19 cellular contexts compared by ENCODE assay signal in genomic region chr6:155519339-155519738, GRCh38.
DNase-seq lines count a peak whose midpoint lies in the region; ATAC-seq and TF ChIP-seq lines count a peak whose summit lies in the region.
"Had no signal": no experiment of that assay in that cellular context is flagged by ENCODE, and none has a peak within 500 bp of the region (broad histone marks: within the 10 kb centered on the region; RNA-seq: fewer than 3 reads in every experiment).

No MANE protein-coding gene starts in this region.

- no peak for TF ChIP-seq POLR2A in prostate gland (IDR thresholded peaks at IDR 0.05)

- no peaks in the 10 kb centered on the region for H3K9me3 ChIP-seq in prostate gland
- no peaks in the 10 kb centered on the region for H3K9me3 ChIP-seq in A673 (ENCODE audit: low read depth, low read length, poor library complexity, severe bottlenecking)
- H3K9me3 ChIP-seq: A549, SJCRH30 had no signal

- H3K36me3 ChIP-seq in prostate gland (no peaks in the 10 kb centered on the region), A673 (ENCODE audit: insufficient read depth, low read length, poor library complexity, severe bottlenecking) (no peaks in the 10 kb centered on the region)
- H3K36me3 ChIP-seq: SJCRH30 had no signal

- H3K27ac ChIP-seq in prostate gland (no peak overlapping the region), A673 (ENCODE audit: low read depth, low read length, poor library complexity, severe bottlenecking) (no peak overlapping the region)
- H3K27ac ChIP-seq: A549, SJCRH30 had no signal

- H3K27me3 ChIP-seq in prostate gland (replicated peaks; ENCODE audit: insufficient read depth): no peaks in the 10 kb centered on the region
- no peaks in the 10 kb centered on the region for H3K27me3 ChIP-seq in A673 (replicated peaks; ENCODE audit: insufficient read depth, low read depth, low read length, poor library complexity)
- H3K27me3 ChIP-seq: SJCRH30 had no signal

- H3K27me3 Mint-ChIP-seq in neural crest cell (ENCODE audit: low read depth): no peaks in the 10 kb centered on the region
- H3K27me3 Mint-ChIP-seq: CD4-positive, CD25-positive, alpha-beta regulatory T cell had no signal

- BruUV-seq in A673 (replicated peaks; lab: Mats Ljungman, UMichigan): no TSS peak

- POLR2A ChIA-PET in A673 (lab: Charles Lee; ENCODE audit: low non-redundant PET): interaction anchor here (0.6 kb wide), 1 partner anchor 311 kb away, joined by 3 read pairs; no protein-coding TSS in a partner anchor

- H3K9me3 Mint-ChIP-seq in neural crest cell: peaks cover 9% of the 10 kb centered on the region

- no peak for TF ChIP-seq CTCF in neural crest cell (conservative IDR thresholded peaks at IDR 0.05)
- TF ChIP-seq CTCF in prostate gland (IDR thresholded peaks at IDR 0.05): no peak
- no peak for TF ChIP-seq CTCF in A673 (conservative IDR thresholded peaks at IDR 0.05; ENCODE audit: low read depth, low read length)

- no peak overlapping the region for H3K27ac Mint-ChIP-seq in neural crest cell (ENCODE audit: unreplicated experiment)
- H3K27ac Mint-ChIP-seq: CD4-positive, CD25-positive, alpha-beta regulatory T cell; T-cell had no signal

- CTCF ChIA-PET in A673 (lab: Charles Lee): no interaction called here

- ATAC-seq in GM18511 (IDR thresholded peaks at IDR 0.05; ENCODE audit: unreplicated experiment): peak; percentile 77
- peak; percentile 64 for ATAC-seq in GM21529 (IDR thresholded peaks at IDR 0.05; ENCODE audit: unreplicated experiment)
- peak; percentile 70 for ATAC-seq in HG03432 (IDR thresholded peaks at IDR 0.05; ENCODE audit: unreplicated experiment)
- ATAC-seq: A549, T-cell had no signal

- H3K36me3 Mint-ChIP-seq in neural crest cell (ENCODE audit: low read depth): peaks cover 4% of the 10 kb centered on the region
- H3K36me3 Mint-ChIP-seq: CD4-positive, CD25-positive, alpha-beta regulatory T cell; T-cell had no signal

- DNase-seq in neural crest cell (ENCODE audit: low read depth, low spot score) (no peak), prostate gland (ENCODE audit: low spot score) (no peak), A673 (ENCODE audit: low spot score) (no peak), NCI-H1092 treated with DMSO at 0.1 percent for 48 hours (lab: John Stamatoyannopoulos, UW) (no peak)
- DNase-seq: CD4-positive, CD25-positive, alpha-beta regulatory T cell; H7; KBM-7; MM.1S; NCI-H1092; NCI-H1436 treated with DMSO at 0.1 percent for 48 hours; NCI-H2029 treated with DMSO at 0.1 percent for 48 hours; NCI-H524 treated with DMSO at 0.1 percent for 48 hours; OCI-M1; SJCRH30; T-cell had no signal

- peak overlapping the region; percentile 26 for H3K4me3 Mint-ChIP-seq in neural crest cell
- H3K4me3 Mint-ChIP-seq: CD4-positive, CD25-positive, alpha-beta regulatory T cell; T-cell had no signal

- H3K4me3 ChIP-seq in prostate gland (no peak overlapping the region), A673 (ENCODE audit: low read depth, low read length, poor library complexity, severe bottlenecking) (no peak overlapping the region)
- H3K4me3 ChIP-seq: A549, SJCRH30 had no signal

- H3K4me1 ChIP-seq in prostate gland (replicated peaks) (no peaks in the 10 kb centered on the region), A673 (ENCODE audit: insufficient read depth, low read length, poor library complexity, severe bottlenecking) (peaks cover 35% of the 10 kb centered on the region)
- H3K4me1 ChIP-seq: SJCRH30 had no signal

- H3K4me1 Mint-ChIP-seq in neural crest cell: peaks cover 33% of the 10 kb centered on the region
- H3K4me1 Mint-ChIP-seq: CD4-positive, CD25-positive, alpha-beta regulatory T cell; T-cell had no signal

- intact Hi-C loops in prostate gland (cut with DNase I): no loop called here
- intact Hi-C loops in A673 (cut with micrococcal nuclease; ENCODE audit: unreplicated experiment): no loop called here
